31 cellular contexts compared by ENCODE assay signal in genomic region chr4:19722404-19722803, GRCh38.
"Had no signal": no experiment of that assay in that cellular context is flagged by ENCODE, and none has a peak within 500 bp of the region (broad histone marks: within the 10 kb centered on the region; RNA-seq: fewer than 3 reads in every experiment).

No MANE protein-coding gene starts in this region.

- H3K4me1 Mint-ChIP-seq: naive thymus-derived CD4-positive, alpha-beta T cell; natural killer cell; nephron; neural progenitor cell; stimulated activated memory B cell treated with anti-CD40 and anti-IgM and Interleukin-4, amounts not matched to agents 10 μg/mL and 1 μg/mL and 100 μg/mL, for 72 hours had no signal

- H3K4me1 ChIP-seq: neural progenitor cell, parathyroid adenoma, psoas muscle, right lobe of liver, sigmoid colon, spleen, stomach, thyroid gland, tibial nerve, upper lobe of left lung, vagina had no signal

- H3K27ac ChIP-seq: neural progenitor cell, ovary, parathyroid adenoma, psoas muscle, right lobe of liver, sigmoid colon, spleen, stomach, thoracic aorta, thyroid gland, tibial nerve, upper lobe of left lung, vagina had no signal

- H3K27ac Mint-ChIP-seq: naive thymus-derived CD4-positive, alpha-beta T cell; natural killer cell; nephron; neural progenitor cell; progenitor cell of endocrine pancreas; stimulated activated memory B cell treated with anti-CD40 and anti-IgM and Interleukin-4, amounts not matched to agents 10 μg/mL and 1 μg/mL and 100 μg/mL, for 72 hours had no signal

- H3K27me3 Mint-ChIP-seq: naive thymus-derived CD4-positive, alpha-beta T cell; progenitor cell of endocrine pancreas; stimulated activated memory B cell treated with anti-CD40 and anti-IgM and Interleukin-4, amounts not matched to agents 10 μg/mL and 1 μg/mL and 100 μg/mL, for 72 hours had no signal

- FAIRE-seq: small intestine, urothelium cell line had no signal

- H3K4me2 ChIP-seq: neural progenitor cell had no signal

- H3K36me3 ChIP-seq: neural progenitor cell, ovary, right lobe of liver, sigmoid colon, spleen, stomach, thoracic aorta, thyroid gland, tibial nerve, upper lobe of left lung, vagina had no signal

- H3K9ac ChIP-seq: neural progenitor cell, parathyroid adenoma had no signal

- H3K4me3 ChIP-seq: neural progenitor cell, ovary, psoas muscle, right lobe of liver, sigmoid colon, spleen, stomach, thoracic aorta, thyroid gland, tibial nerve, upper lobe of left lung, vagina had no signal

- H2AFZ ChIP-seq: neural progenitor cell, parathyroid adenoma had no signal

- H3K79me2 ChIP-seq: parathyroid adenoma had no signal

- ATAC-seq: naive thymus-derived CD4-positive, alpha-beta T cell; natural killer cell; psoas muscle; right cardiac atrium; right lobe of liver; stimulated activated memory B cell treated with anti-CD40 and anti-IgM and Interleukin-4, amounts not matched to agents 10 μg/mL and 1 μg/mL and 100 μg/mL, for 72 hours; stimulated activated naive CD8-positive, alpha-beta T cell treated with anti-CD3 and anti-CD28 coated beads, Interleukin-15, Interleukin-2, amounts not matched to agents 100 U/mL and 50 U/mL, for 24 hours had no signal

- H3K27me3 ChIP-seq: neural progenitor cell, ovary, right lobe of liver, sigmoid colon, spleen, stomach, thyroid gland, tibial nerve, upper lobe of left lung, vagina had no signal

- DNase-seq: naive thymus-derived CD4-positive, alpha-beta T cell; natural killer cell; occipital lobe; ovary; posterior cingulate gyrus; psoas muscle; right cardiac atrium; right lobe of liver; sigmoid colon; small intestine; spleen; stimulated activated CD4-positive, alpha-beta T cell treated with anti-CD3 and anti-CD28 coated beads, Interleukin-12 subunit alpha, Interleukin-12 subunit beta, amount 100 ng/mL, for 4 hours; stimulated activated CD4-positive, alpha-beta T cell treated with anti-CD3 and anti-CD28 coated beads, Interleukin-1b, Interleukin-23, amount 100 ng/mL, for 48 hours; stimulated activated CD4-positive, alpha-beta T cell treated with anti-CD3 and anti-CD28 coated beads, Interleukin-4, amount 100 ng/mL, for 1 hour; stimulated activated CD4-positive, alpha-beta T cell treated with anti-CD3 and anti-CD28 coated beads, Interleukin-4, amount 100 ng/mL, for 4 hours; stimulated activated CD8-positive, alpha-beta memory T cell treated with anti-CD3 and anti-CD28 coated beads, Interleukin-4, amount 100 ng/mL, for 48 hours; stimulated activated naive CD4-positive, alpha-beta T cell; stimulated activated naive CD8-positive, alpha-beta T cell treated with anti-CD3 and anti-CD28 coated beads, Interleukin-15, Interleukin-2, amounts not matched to agents 100 U/mL and 50 U/mL, for 24 hours; stomach; thyroid gland; trophoblast cell; upper lobe of left lung had no signal

- H3K4me3 Mint-ChIP-seq: naive thymus-derived CD4-positive, alpha-beta T cell; natural killer cell; nephron; neural progenitor cell; stimulated activated memory B cell treated with anti-CD40 and anti-IgM and Interleukin-4, amounts not matched to agents 10 μg/mL and 1 μg/mL and 100 μg/mL, for 72 hours had no signal

- H3K9me3 Mint-ChIP-seq: neural progenitor cell had no signal

- H3K36me3 Mint-ChIP-seq: naive thymus-derived CD4-positive, alpha-beta T cell; natural killer cell; neural progenitor cell; stimulated activated memory B cell treated with anti-CD40 and anti-IgM and Interleukin-4, amounts not matched to agents 10 μg/mL and 1 μg/mL and 100 μg/mL, for 72 hours had no signal

- H3K9me3 ChIP-seq: ovary, psoas muscle, right lobe of liver, sigmoid colon, stomach, thoracic aorta, thyroid gland, tibial nerve, upper lobe of left lung, vagina had no signal
